In genomic region chr2:43226558-43226954, GRCh38 we compare ENCODE assay signal across 8 cellular contexts. TPM values are rescaled to one million over a fixed set of nuclear protein-coding genes. Genes with fewer than 3 reads are reported as not detected.
DNase-seq lines count a peak whose midpoint lies in the region; ATAC-seq and TF ChIP-seq lines count a peak whose summit lies in the region.

A gene with protein sequence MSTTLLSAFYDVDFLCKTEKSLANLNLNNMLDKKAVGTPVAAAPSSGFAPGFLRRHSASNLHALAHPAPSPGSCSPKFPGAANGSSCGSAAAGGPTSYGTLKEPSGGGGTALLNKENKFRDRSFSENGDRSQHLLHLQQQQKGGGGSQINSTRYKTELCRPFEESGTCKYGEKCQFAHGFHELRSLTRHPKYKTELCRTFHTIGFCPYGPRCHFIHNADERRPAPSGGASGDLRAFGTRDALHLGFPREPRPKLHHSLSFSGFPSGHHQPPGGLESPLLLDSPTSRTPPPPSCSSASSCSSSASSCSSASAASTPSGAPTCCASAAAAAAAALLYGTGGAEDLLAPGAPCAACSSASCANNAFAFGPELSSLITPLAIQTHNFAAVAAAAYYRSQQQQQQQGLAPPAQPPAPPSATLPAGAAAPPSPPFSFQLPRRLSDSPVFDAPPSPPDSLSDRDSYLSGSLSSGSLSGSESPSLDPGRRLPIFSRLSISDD (minus strand): TSS chr2:43226606. CDS start chr2:43226315, 291 bp downstream.

- DNase-seq in BJ (ENCODE audit: low read depth) (no peak), NCI-H526 (lab: John Stamatoyannopoulos, UW) (peak; percentile 82 to 97), left colon (peak; percentile 96 to 97)
- peak; percentile 96 for DNase-seq in activated CD4-positive, alpha-beta T cell treated with anti-CD3 and anti-CD28 coated beads for 48 hours
- peak; percentile 93 for DNase-seq in stimulated activated CD4-positive, alpha-beta T cell treated with anti-CD3 and anti-CD28 coated beads, Interleukin-2, amount 100 ng/mL, for 4 hours (ENCODE audit: low read depth)

- H3K36me3 ChIP-seq in BJ (ENCODE audit: control insufficient read depth, insufficient read depth, low read length), result peaks cover 17% of the 10 kb centered on the region

- H3K27ac ChIP-seq in cingulate gyrus (ENCODE audit: low read depth, low read length), result peak within 1 kb of the TSS; percentile 97

- CTCF ChIA-PET in BJ (lab: Yijun Ruan, JAX), result interaction anchor here (0.6 to 4.9 kb wide), 16 partner anchors 58 to 398 kb away, joined by 3 to 66 read pairs (median 5); no protein-coding TSS in a partner anchor

- ATAC-seq in GM19324 (IDR thresholded peaks at IDR 0.05; ENCODE audit: low FRiP score, unreplicated experiment) (peak; percentile 70), HG03457 (IDR thresholded peaks at IDR 0.05; ENCODE audit: unreplicated experiment) (peak; percentile 40), left colon (peak; percentile 57)

- H3K4me3 ChIP-seq in BJ (ENCODE audit: low read depth, low read length), result peak within 1 kb of the TSS; percentile 95

- no peak for TF ChIP-seq CTCF in BJ (IDR thresholded peaks at IDR 0.05; ENCODE audit: insufficient read depth, low read depth, low read length)

- POLR2A ChIA-PET in BJ (lab: Charles Lee), result interaction anchor here (0.6 to 1.2 kb wide), 13 partner anchors 25 to 370 kb away, joined by 3 to 10 read pairs (median 4); no protein-coding TSS in a partner anchor

- H3K27me3 ChIP-seq in BJ (ENCODE audit: control insufficient read depth, insufficient read depth, low read length), result no peaks in the 10 kb centered on the region

- intact Hi-C loops in left colon (cut with DNase I, micrococcal nuclease), result loop anchor here in 1 of 2 donors (10.0 kb wide), 3 partner anchors 62 to 202 kb away; no protein-coding TSS in a partner anchor

RNA-seq across cellular contexts. Expression of the gene that starts here (rescaled TPM):
- polyA plus RNA-seq in BJ (2011; rRNA removed), result 4.0 and 6.9 TPM in 2 replicates
- 3.3 and 6.4 TPM in 2 replicates for polyA minus RNA-seq in BJ (2011; rRNA and poly(A)+ RNA removed)
- total RNA-seq in left colon, result 100 to 1,000 TPM; 199 to 250 TPM
